In the genomic region with DNA sequence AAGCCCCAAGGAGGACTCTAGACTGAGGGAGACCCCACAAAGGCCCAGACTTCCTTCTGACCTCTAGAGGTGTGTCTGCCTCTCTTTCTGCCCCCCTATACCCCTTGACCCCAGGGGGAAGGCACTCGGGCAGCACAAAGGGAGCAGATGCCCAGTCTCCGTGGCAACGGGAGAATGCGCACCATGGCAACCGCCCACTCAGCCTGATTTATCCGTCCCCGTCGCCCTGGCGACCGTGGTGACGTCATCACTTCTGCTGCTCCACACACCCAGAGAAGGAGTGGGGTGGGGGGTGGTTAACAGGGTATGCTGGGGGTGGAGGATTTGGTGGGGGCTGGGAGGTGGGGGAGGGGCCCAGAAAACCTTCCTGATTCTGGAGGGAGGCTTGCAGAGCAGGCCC, we compare ENCODE assay signal across 8 cellular contexts. TPM values are rescaled to one million over a fixed set of nuclear protein-coding genes. Genes with fewer than 3 reads are reported as not detected.
DNase-seq lines count a peak whose midpoint lies in the region; ATAC-seq and TF ChIP-seq lines count a peak whose summit lies in the region.

No MANE protein-coding gene starts in this region.

- ATAC-seq in GM18517 (IDR thresholded peaks at IDR 0.05; ENCODE audit: unreplicated experiment) = no peak
- ATAC-seq in HG02970 (IDR thresholded peaks at IDR 0.05; ENCODE audit: low FRiP score, unreplicated experiment) = no peak

- no peak overlapping the region for H3K27ac ChIP-seq in RWPE1

- CTCF ChIA-PET in RWPE1 (lab: Yijun Ruan, JAX) = no interaction called here

- no peak for TF ChIP-seq CTCF in RWPE1 (conservative IDR thresholded peaks at IDR 0.05; ENCODE audit: low read depth)

- POLR2A ChIA-PET in RWPE1 (lab: Yijun Ruan, JAX; ENCODE audit: low non-redundant PET) = no interaction called here

- DNase-seq in NCI-H1436 (lab: John Stamatoyannopoulos, UW) (peak; percentile 87), NCI-H1436 treated with DMSO at 0.1 percent for 48 hours (lab: John Stamatoyannopoulos, UW) (no peak), RPMI7951 (ENCODE audit: low read depth) (peak; percentile 29), dermis blood vessel endothelial cell (peak; percentile 31), RWPE1 (ENCODE audit: low spot score) (no peak)
- DNase-seq in stimulated activated CD4-positive, alpha-beta T cell treated with anti-CD3 and anti-CD28 coated beads, Interleukin-2, amount 100 ng/mL, for 24 hours = peak; percentile 39 to 59

RNA-seq across cellular contexts. Expression of a gene that starts 6.4 kb away (rescaled TPM):
- not detected in 2 replicates for total RNA-seq in RPMI7951 (2014; rRNA removed; shearing (Covaris generic))
- not detected in 2 replicates for total RNA-seq in dermis blood vessel endothelial cell

RNA-seq across cellular contexts. Expression of a gene that starts 11.1 kb away (rescaled TPM):
- total RNA-seq in RPMI7951 (2014; rRNA removed; shearing (Covaris generic)) = not detected in 2 replicates
- not detected in 2 replicates for total RNA-seq in dermis blood vessel endothelial cell

RNA-seq across cellular contexts. Expression of a gene that starts 53.1 kb away (rescaled TPM):
- 101 and 156 TPM in 2 replicates for total RNA-seq in RPMI7951 (2014; rRNA removed; shearing (Covaris generic))
- total RNA-seq in dermis blood vessel endothelial cell = 92.7 and 97.3 TPM in 2 replicates

Comparison
In these comparisons a context has a peak if more than half of its experiments do, and no peak if none do; other contexts are left out.
1. DNase-seq: peak in NCI-H1436 (single experiment), RPMI7951 (single experiment), dermis blood vessel endothelial cell (single experiment) and stimulated activated CD4-positive, alpha-beta T cell treated with anti-CD3 and anti-CD28 coated beads, Interleukin-2, amount 100 ng/mL, for 24 hours (2 of 2); none in NCI-H1436 treated with DMSO at 0.1 percent for 48 hours (single experiment) and RWPE1 (single experiment).